Comparison of ENCODE assay signal across 8 cellular contexts in the genomic region with DNA sequence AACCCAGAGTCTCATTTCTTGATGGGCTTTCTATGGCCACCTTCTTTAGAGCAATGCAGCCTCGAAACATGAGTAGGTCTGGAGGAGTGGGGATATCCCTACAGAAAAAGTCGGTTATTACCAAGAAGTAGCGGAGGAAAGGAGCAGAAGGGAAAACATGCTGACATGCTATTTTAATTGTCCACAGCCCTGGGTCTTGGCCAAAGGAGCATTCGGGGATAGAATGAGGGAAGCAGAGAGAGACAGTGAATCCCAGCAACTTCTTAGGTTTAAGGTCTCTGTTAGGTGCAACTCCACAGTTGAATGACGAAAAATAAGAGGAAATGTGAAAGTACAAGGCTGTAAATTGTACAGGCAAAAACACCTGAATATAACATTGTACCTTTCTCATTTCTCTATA.
"Had no signal": no experiment of that assay in that cellular context is flagged by ENCODE, and none has a peak within 500 bp of the region (broad histone marks: within the 10 kb centered on the region; RNA-seq: fewer than 3 reads in every experiment).

No MANE protein-coding gene starts in this region.

- H3K4me1 ChIP-seq: HAP-1 had no signal

- H3K36me3 ChIP-seq: HAP-1 had no signal

- H3K9ac ChIP-seq: GM23248 had no signal

- H3K4me3 Mint-ChIP-seq: HFFc6 had no signal

- H3K9me3 ChIP-seq: HAP-1 had no signal

- H3K27ac ChIP-seq: GM23248, HL-60 had no signal

- H3K4me3 ChIP-seq: GM23248, HAP-1 had no signal

- H3K27ac Mint-ChIP-seq: HFFc6 had no signal

- ATAC-seq: HCT116 had no signal

- H2AFZ ChIP-seq: GM23248 had no signal

- DNase-seq: GM23248, GOT3, H7, HFFc6, IMR-90 had no signal
